23 cellular contexts compared by ENCODE assay signal in the genomic region with DNA sequence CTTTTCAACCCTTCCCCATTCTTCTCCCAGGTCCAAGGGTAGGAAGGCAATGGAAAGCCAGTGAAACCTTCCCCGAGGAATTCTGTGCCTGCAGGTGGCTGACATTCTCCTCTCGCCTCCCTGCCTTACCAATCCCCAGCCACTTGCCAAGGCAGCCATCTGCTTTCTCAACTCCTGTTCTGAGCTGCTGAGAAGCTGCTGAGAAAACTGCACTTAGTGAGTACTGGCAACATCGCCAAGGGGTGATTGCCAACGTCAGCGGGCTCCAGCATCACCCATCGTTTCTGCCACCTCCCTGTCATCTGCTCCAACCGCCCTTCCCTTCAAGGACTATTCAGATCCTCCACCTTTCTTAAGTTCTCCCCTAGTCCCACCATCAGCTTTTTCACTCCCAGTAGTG.
DNase-seq lines count a peak whose midpoint lies in the region; ATAC-seq and TF ChIP-seq lines count a peak whose summit lies in the region.
"Had no signal": no experiment of that assay in that cellular context is flagged by ENCODE, and none has a peak within 500 bp of the region (broad histone marks: within the 10 kb centered on the region; RNA-seq: fewer than 3 reads in every experiment).

No MANE protein-coding gene starts in this region.

- H3K9me3 ChIP-seq in HUES6 (ENCODE audit: control insufficient read depth, insufficient read depth, low read depth, low read length) (no peaks in the 10 kb centered on the region), sigmoid colon (no peaks in the 10 kb centered on the region), left lung (no peaks in the 10 kb centered on the region), uterus (no peaks in the 10 kb centered on the region)
- H3K9me3 ChIP-seq: BLaER1 treated with 17β-estradiol and CSF1 and Interleukin-3, amounts not matched to agents 10 nM and 100 nM; Caco-2; MG63 had no signal

- DNase-seq in DMS 273 (lab: John Stamatoyannopoulos, UW; ENCODE audit: unreplicated experiment) (peak; percentile 63), DMS 273 treated with DMSO at 0.1 percent for 48 hours (lab: John Stamatoyannopoulos, UW) (no peak), ecto neural progenitor cell (ENCODE audit: low spot score) (peak; percentile 25), sigmoid colon (peak; percentile 40), left lung (no peak), brain microvascular endothelial cell (no peak), uterus (no peak)
- DNase-seq: ACHN; Caco-2; CD4-positive, alpha-beta memory T cell; GF-D8; MG63; NCI-H1417 treated with DMSO at 0.1 percent for 48 hours; NCI-H187; NCI-H226; NCI-H510A treated with DMSO at 0.1 percent for 48 hours; PC-9; RPMI8226; SHP77 had no signal

- no peak for TF ChIP-seq CTCF in sigmoid colon (IDR thresholded peaks at IDR 0.05)
- TF ChIP-seq CTCF in left lung (IDR thresholded peaks at IDR 0.05): no peak
- TF ChIP-seq CTCF in brain microvascular endothelial cell (IDR thresholded peaks at IDR 0.05; ENCODE audit: low read depth, low read length, missing control alignments): no peak
- no peak for TF ChIP-seq CTCF in uterus (IDR thresholded peaks at IDR 0.05)

- no peaks in the 10 kb centered on the region for H3K36me3 ChIP-seq in HUES6 (ENCODE audit: control insufficient read depth, insufficient read depth, low read length)
- H3K36me3 ChIP-seq in sigmoid colon: no peaks in the 10 kb centered on the region
- no peaks in the 10 kb centered on the region for H3K36me3 ChIP-seq in left lung
- no peaks in the 10 kb centered on the region for H3K36me3 ChIP-seq in brain microvascular endothelial cell (replicated peaks)
- no peaks in the 10 kb centered on the region for H3K36me3 ChIP-seq in uterus
- H3K36me3 ChIP-seq: BLaER1 treated with 17β-estradiol and CSF1 and Interleukin-3, amounts not matched to agents 10 nM and 100 nM; MG63 had no signal

- TF ChIP-seq EP300 in sigmoid colon (IDR thresholded peaks at IDR 0.05): no peak

- no peak overlapping the region for H3K4me3 ChIP-seq in HUES6 (ENCODE audit: low read depth, low read length)
- H3K4me3 ChIP-seq in sigmoid colon: no peak overlapping the region
- no peak overlapping the region for H3K4me3 ChIP-seq in left lung
- H3K4me3 ChIP-seq in brain microvascular endothelial cell (ENCODE audit: low read depth, low read length): no peak overlapping the region
- no peak overlapping the region for H3K4me3 ChIP-seq in uterus
- H3K4me3 ChIP-seq: BLaER1 treated with 17β-estradiol and CSF1 and Interleukin-3, amounts not matched to agents 10 nM and 100 nM; K562; MG63; PC-9 had no signal

- ATAC-seq in left lung: no peak

- intact Hi-C loops in sigmoid colon (cut with DNase I): no loop called here
- intact Hi-C loops in left lung (cut with DNase I): no loop called here
- intact Hi-C loops in uterus (cut with DNase I; ENCODE audit: low total_unique reads): no loop called here

- TF ChIP-seq POLR2A in sigmoid colon (IDR thresholded peaks at IDR 0.05): no peak
- TF ChIP-seq POLR2A in uterus (IDR thresholded peaks at IDR 0.05): no peak

- WGBS in sigmoid colon, 2 donors: 80 to 81% methylated on average over 7 of the region's 7 CpGs

- peak overlapping the region; percentile 2 for H3K9ac ChIP-seq in HUES6 (ENCODE audit: low read length)
- H3K9ac ChIP-seq: BLaER1 treated with 17β-estradiol and CSF1 and Interleukin-3, amounts not matched to agents 10 nM and 100 nM had no signal

- 0 out of 2 replicates have a peak, but pooled peaks cover 5% of the 10 kb centered on the region for H3K4me1 ChIP-seq in HUES6 (ENCODE audit: control insufficient read depth, insufficient read depth, low read length)
- H3K4me1 ChIP-seq in sigmoid colon: no peaks in the 10 kb centered on the region
- no peaks in the 10 kb centered on the region for H3K4me1 ChIP-seq in left lung
- no peaks in the 10 kb centered on the region for H3K4me1 ChIP-seq in uterus
- H3K4me1 ChIP-seq: Caco-2 had no signal

- H3K27me3 ChIP-seq in HUES6 (ENCODE audit: control insufficient read depth, insufficient read depth, low read length) (0 out of 2 replicates have a peak, but pooled peaks cover 4% of the 10 kb centered on the region), sigmoid colon (peaks cover 0 to 25% (median 0%) of the 10 kb centered on the region in 3 donors), left lung (peaks cover 0 to 56% of the 10 kb centered on the region in 2 donors), brain microvascular endothelial cell (replicated peaks) (peaks cover 21% of the 10 kb centered on the region), uterus (no peaks in the 10 kb centered on the region)
- H3K27me3 ChIP-seq: BLaER1 treated with 17β-estradiol and CSF1 and Interleukin-3, amounts not matched to agents 10 nM and 100 nM; MG63 had no signal

- H3K27ac ChIP-seq in HUES6 (ENCODE audit: low read depth, low read length): no peak overlapping the region
- H3K27ac ChIP-seq in sigmoid colon: no peak overlapping the region
- no peak overlapping the region for H3K27ac ChIP-seq in left lung
- H3K27ac ChIP-seq in brain microvascular endothelial cell: no peak overlapping the region
- no peak overlapping the region for H3K27ac ChIP-seq in uterus
- H3K27ac ChIP-seq: 22Rv1; BLaER1 treated with 17β-estradiol and CSF1 and Interleukin-3, amounts not matched to agents 10 nM and 100 nM; PC-9 had no signal

- in situ Hi-C loops in brain microvascular endothelial cell (cut with HindIII; ENCODE audit: low pct_ligation_motif_present, low sequenced_read_pairs): no loop called here

Comparison
In these comparisons a context has a peak if more than half of its experiments do, and no peak if none do; other contexts are left out.
1. DNase-seq: peak in DMS 273 (single experiment), ecto neural progenitor cell (single experiment) and sigmoid colon (single experiment); none in DMS 273 treated with DMSO at 0.1 percent for 48 hours (single experiment), left lung (0 of 2), brain microvascular endothelial cell (single experiment) and uterus (0 of 2).